In genomic region chr2:38464971-38465788, GRCh38 we compare ENCODE assay signal across 16 cellular contexts.
DNase-seq lines count a peak whose midpoint lies in the region; ATAC-seq and TF ChIP-seq lines count a peak whose summit lies in the region.
"Had no signal": no experiment of that assay in that cellular context is flagged by ENCODE, and none has a peak within 500 bp of the region (broad histone marks: within the 10 kb centered on the region; RNA-seq: fewer than 3 reads in every experiment).

No MANE protein-coding gene starts in this region.

- H3K4me1 ChIP-seq in HCT116 (ENCODE audit: control insufficient read depth in 1 of 2, insufficient read depth in 2 of 2, low read length in 2 of 2) (peaks cover 24 to 35% of the 10 kb centered on the region in 2 experiments), mesenchymal stem cell (ENCODE audit: control insufficient read depth, insufficient read depth, low read depth, low read length) (peaks cover 4% of the 10 kb centered on the region), stomach smooth muscle (ENCODE audit: control insufficient read depth, insufficient read depth, low read length) (peaks cover 66% of the 10 kb centered on the region)
- H3K4me1 ChIP-seq: left ventricle myocardium inferior had no signal

- 85% methylated on average over 9 of the region's 9 CpGs for WGBS in mesenchymal stem cell

- POLR2A ChIA-PET in HCT116 (lab: Charles Lee): interaction anchor here (0.7 to 1.0 kb wide), 2 partner anchors 89 to 124 kb away, joined by 3 read pairs; no protein-coding TSS in a partner anchor

- H3K27me3 ChIP-seq in HCT116 (ENCODE audit: insufficient read depth, low read length) (peaks cover 5% of the 10 kb centered on the region; the same call in 1 of the 2 replicates), mesenchymal stem cell (ENCODE audit: control insufficient read depth in 1 of 2, insufficient read depth in 1 of 2, low read length in 2 of 2) (peaks cover 9 to 56% of the 10 kb centered on the region in 2 experiments), stomach smooth muscle (ENCODE audit: control insufficient read depth in 1 of 2, insufficient read depth in 2 of 2, low read length in 2 of 2) (no peaks in the 10 kb centered on the region)

- TF ChIP-seq POLR2A in HCT116 (IDR thresholded peaks at IDR 0.05; ENCODE audit: borderline replicate concordance, extremely low read depth, insufficient read depth, insufficient read length): no peak

- no peaks in the 10 kb centered on the region for H3K36me3 Mint-ChIP-seq in activated T-cell treated with anti-CD3 and anti-CD28 coated beads, Interleukin-2, amount 50 U/mL, for 4 hours (ENCODE audit: insufficient read depth)
- H3K36me3 Mint-ChIP-seq: CD14-positive monocyte had no signal

- H3K4me3 Mint-ChIP-seq in activated T-cell treated with anti-CD3 and anti-CD28 coated beads, Interleukin-2, amount 50 U/mL, for 4 hours: no peak overlapping the region
- H3K4me3 Mint-ChIP-seq: activated CD4-positive, alpha-beta T cell treated with anti-CD3 and anti-CD28 coated beads, Interleukin-2, amount 10 ng/mL, durations not matched to agents 7 days and 5 days; CD14-positive monocyte; T-helper 17 cell had no signal

- no peak overlapping the region for H2BK12ac ChIP-seq in mesenchymal stem cell (ENCODE audit: low read length in 2 of 2)

- H3K9ac ChIP-seq in HCT116 (ENCODE audit: low read length): no peak overlapping the region
- no peak overlapping the region for H3K9ac ChIP-seq in mesenchymal stem cell (ENCODE audit: low read length)
- H3K9ac ChIP-seq in stomach smooth muscle (ENCODE audit: low read length in 2 of 2): peak overlapping the region in 1 of 2 donors; percentile 13

- H3K4me1 Mint-ChIP-seq in activated T-cell treated with anti-CD3 and anti-CD28 coated beads, Interleukin-2, amount 50 U/mL, for 4 hours (ENCODE audit: low read depth): peaks cover 8% of the 10 kb centered on the region
- H3K4me1 Mint-ChIP-seq: CD14-positive monocyte, T-helper 17 cell had no signal

- no peaks in the 10 kb centered on the region for H3K9me2 ChIP-seq in HCT116 (ENCODE audit: insufficient read depth)

- no peak overlapping the region for H2BK5ac ChIP-seq in mesenchymal stem cell (ENCODE audit: low read depth, low read length, poor library complexity, severe bottlenecking)

- H3K4me3 ChIP-seq in HCT116 (replicated peaks in 1 of 2; ENCODE audit: low read depth in 1 of 2, low read length in 2 of 2): no peak overlapping the region
- H3K4me3 ChIP-seq in mesenchymal stem cell (ENCODE audit: insufficient read depth in 1 of 2, low read depth in 1 of 2, low read length in 2 of 2): no peak overlapping the region
- peak overlapping the region in 1 of 2 donors; percentile 22 for H3K4me3 ChIP-seq in stomach smooth muscle (ENCODE audit: low read length in 2 of 2)
- H3K4me3 ChIP-seq: left ventricle myocardium inferior had no signal

- H4K20me1 ChIP-seq in HCT116 (ENCODE audit: insufficient read depth): no peaks in the 10 kb centered on the region

- intact Hi-C loops in HCT116 (cut with micrococcal nuclease): loop anchor here (1.0 kb wide), 1 partner anchor 149 kb away; no protein-coding TSS in a partner anchor

- CTCF ChIA-PET in HCT116 (lab: Charles Lee): interaction anchor here (0.6 to 1.4 kb wide), 15 partner anchors 9 to 165 kb away, joined by 3 to 23 read pairs (median 4); partner anchors contain the start of gene ATL2

- TF ChIP-seq RAD21 in HCT116 (IDR thresholded peaks at IDR 0.05; ENCODE audit: low read depth): no peak

- no peak overlapping the region for H4K8ac ChIP-seq in mesenchymal stem cell (ENCODE audit: low read length)

- peak overlapping the region; percentile 59 for H4K91ac ChIP-seq in mesenchymal stem cell (ENCODE audit: low read length)

- H3K36me3 ChIP-seq in HCT116 (ENCODE audit: control insufficient read depth in 1 of 2, insufficient read depth in 2 of 2, low read length in 2 of 2) (no peaks in the 10 kb centered on the region), mesenchymal stem cell (ENCODE audit: control insufficient read depth in 1 of 2, insufficient read depth in 2 of 2, low read depth in 1 of 2, low read length in 2 of 2) (no peaks in the 10 kb centered on the region), stomach smooth muscle (ENCODE audit: control insufficient read depth in 2 of 2, insufficient read depth in 2 of 2, low read length in 2 of 2) (no peaks in the 10 kb centered on the region)
- H3K36me3 ChIP-seq: brain microvascular endothelial cell, left ventricle myocardium inferior had no signal

- H3K9me3 ChIP-seq in HCT116 (ENCODE audit: control insufficient read depth in 1 of 2, insufficient read depth in 1 of 2, low read depth in 1 of 2, low read length in 2 of 2): no peaks in the 10 kb centered on the region
- H3K9me3 ChIP-seq in mesenchymal stem cell (ENCODE audit: control insufficient read depth, low read length): no peaks in the 10 kb centered on the region
- H3K9me3 ChIP-seq in stomach smooth muscle (ENCODE audit: control insufficient read depth in 2 of 2, low read length in 2 of 2): no peaks in the 10 kb centered on the region
- H3K9me3 ChIP-seq: left ventricle myocardium inferior had no signal

- no peaks in the 10 kb centered on the region for H3K79me1 ChIP-seq in mesenchymal stem cell (replicated peaks; ENCODE audit: low read length, poor library complexity, severe bottlenecking)

- H3K27me3 Mint-ChIP-seq in activated T-cell treated with anti-CD3 and anti-CD28 coated beads, Interleukin-2, amount 50 U/mL, for 4 hours (ENCODE audit: low read depth): peaks cover 2% of the 10 kb centered on the region

- no peak overlapping the region for H3K4ac ChIP-seq in mesenchymal stem cell (ENCODE audit: low read depth in 1 of 2, low read length in 2 of 2)

- no peak overlapping the region for H3K14ac ChIP-seq in mesenchymal stem cell (ENCODE audit: low read length in 2 of 2)

- DNase-seq in HCT116 (ENCODE audit: low read depth, low spot score) (no peak), SK-N-DZ (ENCODE audit: low spot score) (peak; percentile 34), mesenchymal stem cell (no peak), NCI-H2227 treated with DMSO at 0.1 percent for 48 hours (lab: John Stamatoyannopoulos, UW) (no peak)
- no peak for DNase-seq in activated T-cell treated with anti-CD3 and anti-CD28 coated beads, Interleukin-2, amount 50 U/mL, for 4 hours
- DNase-seq: activated gamma-delta T cell, DMS 273 treated with DMSO at 0.1 percent for 48 hours, left ventricle myocardium inferior, SHP77, T-helper 17 cell had no signal

- no peak overlapping the region for H2AK5ac ChIP-seq in mesenchymal stem cell (ENCODE audit: low read length, severe bottlenecking)

- BruUV-seq in HCT116 (replicated peaks; lab: Mats Ljungman, UMichigan): no TSS peak

- ATAC-seq in HCT116: no peak
- no peak for ATAC-seq in GM18520 (IDR thresholded peaks at IDR 0.05; ENCODE audit: unreplicated experiment)
- ATAC-seq in activated T-cell treated with anti-CD3 and anti-CD28 coated beads, Interleukin-2, amount 50 U/mL, for 4 hours: no peak
- no peak for ATAC-seq in HG02852 (IDR thresholded peaks at IDR 0.05; ENCODE audit: unreplicated experiment)

- H3K27ac ChIP-seq in HCT116 (ENCODE audit: low read depth, low read length): no peak overlapping the region
- H3K27ac ChIP-seq in mesenchymal stem cell (ENCODE audit: low read length, poor library complexity, severe bottlenecking): no peak overlapping the region
- H3K27ac ChIP-seq in stomach smooth muscle (ENCODE audit: low read length): peak overlapping the region; percentile 96
- H3K27ac ChIP-seq: brain microvascular endothelial cell, left ventricle myocardium inferior had no signal

- H3K23ac ChIP-seq in mesenchymal stem cell (ENCODE audit: low read length in 2 of 2): no peak overlapping the region

- no peak for TF ChIP-seq CTCF in HCT116 (IDR thresholded peaks at IDR 0.05 in 2 of 3, conservative IDR thresholded peaks at IDR 0.05 in 1 of 3; ENCODE audit: borderline replicate concordance in 1 of 3, insufficient read depth in 1 of 3, low read depth in 2 of 3, low read length in 2 of 3)

- no peak overlapping the region for H2BK120ac ChIP-seq in mesenchymal stem cell (ENCODE audit: low read depth, low read length)

- RAD21 ChIA-PET in HCT116 (lab: Charles Lee; ENCODE audit: low non-redundant PET in 1 of 2, low total read pairs in 2 of 2, uncharacterized antibody in 2 of 2, unreplicated experiment in 2 of 2): interaction anchor here (0.7 to 1.1 kb wide), 2 partner anchors 89 to 150 kb away, joined by 3 read pairs; no protein-coding TSS in a partner anchor

- H3K79me2 ChIP-seq in HCT116 (ENCODE audit: insufficient read depth, low read length): no peaks in the 10 kb centered on the region

- no peaks in the 10 kb centered on the region for H3K9me3 Mint-ChIP-seq in activated T-cell treated with anti-CD3 and anti-CD28 coated beads, Interleukin-2, amount 50 U/mL, for 4 hours
- H3K9me3 Mint-ChIP-seq: activated CD4-positive, alpha-beta T cell treated with anti-CD3 and anti-CD28 coated beads, Interleukin-2, amount 10 ng/mL, durations not matched to agents 7 days and 5 days; CD14-positive monocyte had no signal

- H3K18ac ChIP-seq in mesenchymal stem cell (ENCODE audit: low read depth in 1 of 2, low read length in 2 of 2): no peak overlapping the region

- H2AFZ ChIP-seq in HCT116 (ENCODE audit: low read depth, low read length, poor library complexity, severe bottlenecking): peak overlapping the region; percentile 47
- no peak overlapping the region for H2AFZ ChIP-seq in mesenchymal stem cell (ENCODE audit: low read depth, low read length)

- H2BK15ac ChIP-seq in mesenchymal stem cell (ENCODE audit: low read depth, poor library complexity, severe bottlenecking): no peak overlapping the region

- H3K4me2 ChIP-seq in HCT116 (ENCODE audit: low read length) (no peak overlapping the region), mesenchymal stem cell (ENCODE audit: low read length, poor library complexity, severe bottlenecking) (no peak overlapping the region)

TF ChIP-seq in HCT116, 20 proteins besides CTCF, POLR2A, EP300 and RAD21 (continues in another document):
- TF ChIP-seq SIN3A (IDR thresholded peaks at IDR 0.05; ENCODE audit: low read depth) (no peak), ZBTB33 (IDR thresholded peaks at IDR 0.05; ENCODE audit: extremely low read depth, insufficient replicate concordance, low read length) (no peak), TCF7L2 (IDR thresholded peaks at IDR 0.05; ENCODE audit: borderline replicate concordance, extremely low read depth, insufficient read depth, insufficient read length) (no peak)
